In genomic region chr19:47070756-47071155, GRCh38 we compare ENCODE assay signal across 23 cellular contexts. TPM values are rescaled to one million over a fixed set of nuclear protein-coding genes. Genes with fewer than 3 reads are reported as not detected.
"Had no signal": no experiment of that assay in that cellular context is flagged by ENCODE, and none has a peak within 500 bp of the region (broad histone marks: within the 10 kb centered on the region; RNA-seq: fewer than 3 reads in every experiment).

No MANE protein-coding gene starts in this region.

- ATAC-seq: body of pancreas; effector memory CD8-positive, alpha-beta T cell; gastrocnemius medialis; left ventricle myocardium superior; natural killer cell; stimulated activated naive B cell treated with anti-CD40 and anti-IgM and Interleukin-4, amounts not matched to agents 10 μg/mL and 1 μg/mL and 100 μg/mL, for 72 hours had no signal

- H3K27me3 ChIP-seq: body of pancreas, esophagus squamous epithelium, gastrocnemius medialis, sigmoid colon, SJSA1, upper lobe of left lung had no signal

- H3K4me3 ChIP-seq: body of pancreas, esophagus squamous epithelium, gastrocnemius medialis, sigmoid colon, SJSA1, smooth muscle cell, upper lobe of left lung had no signal

- H3K36me3 Mint-ChIP-seq: natural killer cell had no signal

- DNase-seq: activated CD4-positive, alpha-beta memory T cell treated with anti-CD3 and anti-CD28 coated beads for 36 hours; activated CD4-positive, alpha-beta T cell treated with anti-CD3 and anti-CD28 coated beads for 48 hours; activated CD4-positive, CD25-positive, alpha-beta regulatory T cell; activated gamma-delta T cell treated with Interleukin-2 at 50 U/mL for 16 hours; activated T-cell treated with anti-CD3 and anti-CD28 coated beads for 4 hours; body of pancreas; effector memory CD8-positive, alpha-beta T cell; esophagus squamous epithelium; gastrocnemius medialis; mammary epithelial cell; midbrain; natural killer cell; sigmoid colon; stimulated activated CD4-positive, alpha-beta T cell treated with anti-CD3 and anti-CD28 coated beads, Interleukin-15, amount 100 ng/mL, for 24 hours; stimulated activated naive B cell treated with anti-CD40 and anti-IgM and Interleukin-4, amounts not matched to agents 10 μg/mL and 1 μg/mL and 100 μg/mL, for 72 hours; T-helper 1 cell; T-helper 9 cell; upper lobe of left lung had no signal

- H3K27ac ChIP-seq: body of pancreas, esophagus squamous epithelium, gastrocnemius medialis, sigmoid colon, SJSA1, upper lobe of left lung had no signal

- H3K27ac Mint-ChIP-seq: activated CD4-positive, alpha-beta memory T cell treated with anti-CD3 and anti-CD28 coated beads for 36 hours had no signal

- H3K9me3 ChIP-seq: body of pancreas, esophagus squamous epithelium, gastrocnemius medialis, sigmoid colon, SJSA1, upper lobe of left lung had no signal

- H3K9me3 Mint-ChIP-seq: activated CD4-positive, alpha-beta memory T cell treated with anti-CD3 and anti-CD28 coated beads for 36 hours; activated T-helper 1 cell treated with anti-CD3 and anti-CD28 coated beads, Interleukin-12 subunit alpha, Interleukin-12 subunit beta, Interleukin-2, Interleukin-4 antibody, amounts not matched to agents 30 ng/mL and 10 ng/mL and 1 ng/mL, durations not matched to agents 14 hours and 24 hours and 36 hours; effector memory CD8-positive, alpha-beta T cell; natural killer cell; stimulated activated naive B cell treated with anti-CD40 and anti-IgM and Interleukin-4, amounts not matched to agents 10 μg/mL and 1 μg/mL and 100 μg/mL, for 72 hours had no signal

- H3K4me3 Mint-ChIP-seq: activated CD4-positive, alpha-beta memory T cell treated with anti-CD3 and anti-CD28 coated beads for 36 hours; activated T-helper 1 cell treated with anti-CD3 and anti-CD28 coated beads, Interleukin-12 subunit alpha, Interleukin-12 subunit beta, Interleukin-2, Interleukin-4 antibody, amounts not matched to agents 30 ng/mL and 10 ng/mL and 1 ng/mL, durations not matched to agents 14 hours and 24 hours and 36 hours; effector memory CD8-positive, alpha-beta T cell; natural killer cell; stimulated activated naive B cell treated with anti-CD40 and anti-IgM and Interleukin-4, amounts not matched to agents 10 μg/mL and 1 μg/mL and 100 μg/mL, for 72 hours had no signal

- H3K27me3 Mint-ChIP-seq: activated CD4-positive, alpha-beta memory T cell treated with anti-CD3 and anti-CD28 coated beads for 36 hours; effector memory CD8-positive, alpha-beta T cell; stimulated activated naive B cell treated with anti-CD40 and anti-IgM and Interleukin-4, amounts not matched to agents 10 μg/mL and 1 μg/mL and 100 μg/mL, for 72 hours had no signal

- H3K4me2 ChIP-seq: smooth muscle cell had no signal

- H3K4me1 ChIP-seq: body of pancreas, esophagus squamous epithelium, gastrocnemius medialis, sigmoid colon, SJSA1 had no signal

RNA-seq across cellular contexts. Expression of gene NPAS1, which starts 51.1 kb away (rescaled TPM):
- total RNA-seq: activated CD4-positive, alpha-beta memory T cell treated with anti-CD3 and anti-CD28 coated beads for 36 hours; body of pancreas; dermis microvascular lymphatic vessel endothelial cell; SJSA1 had no signal
